12 cellular contexts compared by ENCODE assay signal in the genomic region with DNA sequence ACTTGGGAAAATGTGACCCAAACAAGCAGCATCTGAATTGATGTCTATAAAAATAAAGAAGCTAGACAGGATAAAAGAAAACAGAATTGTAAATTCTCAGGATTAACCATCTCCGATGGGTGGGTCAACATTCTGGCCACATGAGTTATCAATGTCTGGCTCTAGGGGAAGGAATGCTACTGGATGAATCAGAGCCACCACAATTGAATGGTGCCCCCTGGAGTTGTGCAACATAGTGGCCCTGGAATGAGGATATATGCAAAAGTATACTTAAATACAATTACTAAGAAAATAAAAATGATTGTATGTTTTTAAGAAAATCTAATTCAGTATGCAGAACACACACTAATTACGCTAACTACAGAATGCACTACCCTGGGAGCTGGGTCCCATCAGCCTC.
DNase-seq lines count a peak whose midpoint lies in the region; ATAC-seq and TF ChIP-seq lines count a peak whose summit lies in the region.
"Had no signal": no experiment of that assay in that cellular context is flagged by ENCODE, and none has a peak within 500 bp of the region (broad histone marks: within the 10 kb centered on the region; RNA-seq: fewer than 3 reads in every experiment).

No MANE protein-coding gene starts in this region.

- no peak overlapping the region for H3K27ac Mint-ChIP-seq in endodermal cell
- H3K27ac Mint-ChIP-seq in natural killer cell treated with Interleukin-12 subunit alpha and Interleukin-12 subunit beta and Interleukin-15 and Interleukin-18, amount 100 ng/mL, for 72 hours = peak overlapping the region; percentile 93 to 99
- H3K27ac Mint-ChIP-seq: activated B cell treated with CpG ODN at 0.5 μM for 24 hours had no signal

- no peak overlapping the region for H3K9ac ChIP-seq in endodermal cell (ENCODE audit: extremely low read depth, low read length, poor library complexity, severe bottlenecking)

- no peaks in the 10 kb centered on the region for H3K27me3 Mint-ChIP-seq in endodermal cell (ENCODE audit: insufficient read depth)
- no peaks in the 10 kb centered on the region for H3K27me3 Mint-ChIP-seq in natural killer cell treated with Interleukin-12 subunit alpha and Interleukin-12 subunit beta and Interleukin-15 and Interleukin-18, amount 100 ng/mL, for 72 hours
- H3K27me3 Mint-ChIP-seq: activated B cell treated with CpG ODN at 0.5 μM for 24 hours; CD4-positive, alpha-beta memory T cell had no signal

- H3K9me3 ChIP-seq in endodermal cell (ENCODE audit: control insufficient read depth, low read length) = no peaks in the 10 kb centered on the region

- no peaks in the 10 kb centered on the region for H3K9me3 Mint-ChIP-seq in endodermal cell
- H3K9me3 Mint-ChIP-seq in natural killer cell treated with Interleukin-12 subunit alpha and Interleukin-12 subunit beta and Interleukin-15 and Interleukin-18, amount 100 ng/mL, for 72 hours = no peaks in the 10 kb centered on the region
- H3K9me3 Mint-ChIP-seq: activated B cell treated with CpG ODN at 0.5 μM for 24 hours had no signal

- peaks cover 12% of the 10 kb centered on the region for H3K4me1 Mint-ChIP-seq in endodermal cell
- peaks cover 73 to 76% of the 10 kb centered on the region in 2 donors for H3K4me1 Mint-ChIP-seq in natural killer cell treated with Interleukin-12 subunit alpha and Interleukin-12 subunit beta and Interleukin-15 and Interleukin-18, amount 100 ng/mL, for 72 hours (ENCODE audit: low read depth in 2 of 2)
- H3K4me1 Mint-ChIP-seq: activated B cell treated with CpG ODN at 0.5 μM for 24 hours had no signal

- H3K36me3 Mint-ChIP-seq in endodermal cell (ENCODE audit: low read depth) = peaks cover 1% of the 10 kb centered on the region
- H3K36me3 Mint-ChIP-seq in natural killer cell treated with Interleukin-12 subunit alpha and Interleukin-12 subunit beta and Interleukin-15 and Interleukin-18, amount 100 ng/mL, for 72 hours = peaks cover 57% of the 10 kb centered on the region

- 96 to 100% methylated on average over 1 to 2 of the region's 2 CpGs for WGBS in endodermal cell (ENCODE audit: insufficient coverage in 1 of 2, insufficient read length in 1 of 2), 2 experiments

- no peaks in the 10 kb centered on the region for H3K36me3 ChIP-seq in endodermal cell (ENCODE audit: control insufficient read depth, insufficient read depth, low read length)

- peaks cover 2% of the 10 kb centered on the region for H3K4me1 ChIP-seq in endodermal cell (ENCODE audit: control insufficient read depth, insufficient read depth, low read length)

- H3K4me3 ChIP-seq in AG10803 (ENCODE audit: low read length) = no peak overlapping the region; the same call in 1 of the 2 replicates
- no peak overlapping the region for H3K4me3 ChIP-seq in endodermal cell (ENCODE audit: low read length)

- TF ChIP-seq CTCF in AG10803 (conservative IDR thresholded peaks at IDR 0.05; ENCODE audit: low read length) (peak; percentile 54), endodermal cell (conservative IDR thresholded peaks at IDR 0.05) (peak; percentile 50)

- no peaks in the 10 kb centered on the region for H3K27me3 ChIP-seq in endodermal cell (ENCODE audit: control insufficient read depth, insufficient read depth, low read length, poor library complexity, severe bottlenecking)

- ATAC-seq in natural killer cell treated with Interleukin-12 subunit alpha and Interleukin-12 subunit beta and Interleukin-15 and Interleukin-18, amount 100 ng/mL, for 72 hours = no peak
- ATAC-seq in GM18511 (IDR thresholded peaks at IDR 0.05; ENCODE audit: unreplicated experiment) = no peak
- ATAC-seq in HG03378 (IDR thresholded peaks at IDR 0.05; ENCODE audit: unreplicated experiment) = no peak
- ATAC-seq in HG02970 (IDR thresholded peaks at IDR 0.05; ENCODE audit: low FRiP score, unreplicated experiment) = no peak

- peak; percentile 88 for DNase-seq in AG10803 (ENCODE audit: low read depth)
- DNase-seq in HT1080 (ENCODE audit: low read depth) = peak; percentile 33
- no peak for DNase-seq in endodermal cell
- no peak for DNase-seq in natural killer cell treated with Interleukin-12 subunit alpha and Interleukin-12 subunit beta and Interleukin-15 and Interleukin-18, amount 100 ng/mL, for 72 hours (ENCODE audit: low spot score)
- DNase-seq in NCI-H1694 (lab: John Stamatoyannopoulos, UW) = no peak
- DNase-seq: activated B cell treated with CpG ODN at 0.5 μM for 24 hours; CD4-positive, alpha-beta memory T cell; NCI-H1105 treated with DMSO at 0.1 percent for 48 hours; NCI-H510A treated with DMSO at 0.1 percent for 48 hours had no signal

- H3K27ac ChIP-seq in endodermal cell (ENCODE audit: low read depth, low read length) = no peak overlapping the region

- H3K4me3 Mint-ChIP-seq in endodermal cell = no peak overlapping the region
- H3K4me3 Mint-ChIP-seq in natural killer cell treated with Interleukin-12 subunit alpha and Interleukin-12 subunit beta and Interleukin-15 and Interleukin-18, amount 100 ng/mL, for 72 hours = no peak overlapping the region
- H3K4me3 Mint-ChIP-seq: activated B cell treated with CpG ODN at 0.5 μM for 24 hours; CD4-positive, alpha-beta memory T cell had no signal

Comparison
In these comparisons a context has a peak if more than half of its experiments do, and no peak if none do; other contexts are left out.
1. DNase-seq: peak in AG10803 (single experiment) and HT1080 (single experiment); none in endodermal cell (single experiment), natural killer cell treated with Interleukin-12 subunit alpha and Interleukin-12 subunit beta and Interleukin-15 and Interleukin-18, amount 100 ng/mL, for 72 hours (single experiment) and NCI-H1694 (single experiment).